Comparison of ENCODE assay signal across 1 cellular context in genomic region chr1:11908139-11909021, GRCh38.
A peak's percentile ranks its signal among the peaks of the same experiment; 100 is the strongest.
TF ChIP-seq lines count a peak whose summit lies in the region.

No MANE protein-coding gene starts in this region.

TF ChIP-seq in K562, 482 proteins besides CTCF, POLR2A, EP300 and RAD21 (continued from another document and continues in another):
- TF ChIP-seq, protein P1, sequence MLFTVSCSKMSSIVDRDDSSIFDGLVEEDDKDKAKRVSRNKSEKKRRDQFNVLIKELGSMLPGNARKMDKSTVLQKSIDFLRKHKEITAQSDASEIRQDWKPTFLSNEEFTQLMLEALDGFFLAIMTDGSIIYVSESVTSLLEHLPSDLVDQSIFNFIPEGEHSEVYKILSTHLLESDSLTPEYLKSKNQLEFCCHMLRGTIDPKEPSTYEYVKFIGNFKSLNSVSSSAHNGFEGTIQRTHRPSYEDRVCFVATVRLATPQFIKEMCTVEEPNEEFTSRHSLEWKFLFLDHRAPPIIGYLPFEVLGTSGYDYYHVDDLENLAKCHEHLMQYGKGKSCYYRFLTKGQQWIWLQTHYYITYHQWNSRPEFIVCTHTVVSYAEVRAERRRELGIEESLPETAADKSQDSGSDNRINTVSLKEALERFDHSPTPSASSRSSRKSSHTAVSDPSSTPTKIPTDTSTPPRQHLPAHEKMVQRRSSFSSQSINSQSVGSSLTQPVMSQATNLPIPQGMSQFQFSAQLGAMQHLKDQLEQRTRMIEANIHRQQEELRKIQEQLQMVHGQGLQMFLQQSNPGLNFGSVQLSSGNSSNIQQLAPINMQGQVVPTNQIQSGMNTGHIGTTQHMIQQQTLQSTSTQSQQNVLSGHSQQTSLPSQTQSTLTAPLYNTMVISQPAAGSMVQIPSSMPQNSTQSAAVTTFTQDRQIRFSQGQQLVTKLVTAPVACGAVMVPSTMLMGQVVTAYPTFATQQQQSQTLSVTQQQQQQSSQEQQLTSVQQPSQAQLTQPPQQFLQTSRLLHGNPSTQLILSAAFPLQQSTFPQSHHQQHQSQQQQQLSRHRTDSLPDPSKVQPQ (CRISPR knock-in tag; IDR thresholded peaks at IDR 0.05; ENCODE audit: borderline replicate concordance): 0 out of 2 replicates have a peak, but pooled peaks have one; percentile 10
- TF ChIP-seq CBX3 (IDR thresholded peaks at IDR 0.05; ENCODE audit: borderline replicate concordance in 1 of 2, low read length in 2 of 2): peak in 1 of 2 experiments; percentile 97; a peak in 2 of 3 replicates
- no peak for TF ChIP-seq CCNT2 (IDR thresholded peaks at IDR 0.05; ENCODE audit: borderline replicate concordance, extremely low read depth, insufficient read length, low read depth, low read length)
- peak; percentile 83; the same call in 1 of the 2 replicates for TF ChIP-seq ZZZ3 (IDR thresholded peaks at IDR 0.05)
- peak; percentile 99 for TF ChIP-seq FOXO4 (CRISPR knock-in tag; IDR thresholded peaks at IDR 0.05)
- TF ChIP-seq ZNF431 (CRISPR knock-in tag; IDR thresholded peaks at IDR 0.05): peak; percentile 92
- no peak for TF ChIP-seq SAFB2 (IDR thresholded peaks at IDR 0.05; ENCODE audit: borderline replicate concordance, low read depth, low read length, severe bottlenecking)
- peak; percentile 57 for TF ChIP-seq EGR1 (conservative IDR thresholded peaks at IDR 0.05)
- TF ChIP-seq HDAC8 (tag; IDR thresholded peaks at IDR 0.05): 0 out of 2 replicates have a peak, but pooled peaks have one; percentile 9
- TF ChIP-seq ZNF274 (IDR thresholded peaks at IDR 0.05; ENCODE audit: borderline replicate concordance, low read depth, low read length): peak; percentile 77; the same call in 1 of the 2 replicates
- TF ChIP-seq RB1 (IDR thresholded peaks at IDR 0.05; ENCODE audit: low read depth): no peak; the same call in 1 of the 2 replicates
- peak; percentile 84 for TF ChIP-seq EHMT2 (IDR thresholded peaks at IDR 0.05)
- TF ChIP-seq, protein P2, sequence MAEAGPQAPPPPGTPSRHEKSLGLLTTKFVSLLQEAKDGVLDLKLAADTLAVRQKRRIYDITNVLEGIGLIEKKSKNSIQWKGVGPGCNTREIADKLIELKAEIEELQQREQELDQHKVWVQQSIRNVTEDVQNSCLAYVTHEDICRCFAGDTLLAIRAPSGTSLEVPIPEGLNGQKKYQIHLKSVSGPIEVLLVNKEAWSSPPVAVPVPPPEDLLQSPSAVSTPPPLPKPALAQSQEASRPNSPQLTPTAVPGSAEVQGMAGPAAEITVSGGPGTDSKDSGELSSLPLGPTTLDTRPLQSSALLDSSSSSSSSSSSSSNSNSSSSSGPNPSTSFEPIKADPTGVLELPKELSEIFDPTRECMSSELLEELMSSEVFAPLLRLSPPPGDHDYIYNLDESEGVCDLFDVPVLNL (CRISPR knock-in tag; IDR thresholded peaks at IDR 0.05; ENCODE audit: low read depth): no peak; the same call in none of the 2 replicates
- peak; percentile 84 to 89 for TF ChIP-seq TBL1XR1 (IDR thresholded peaks at IDR 0.05; ENCODE audit: low read length in 2 of 2)
- peak in 1 of 2 experiments; percentile 100; a peak in 2 of 4 replicates for TF ChIP-seq CSDE1 (IDR thresholded peaks at IDR 0.05)
- peak; percentile 100 for TF ChIP-seq ZBED1 (IDR thresholded peaks at IDR 0.05)
- peak; percentile 100 for TF ChIP-seq POLR2AphosphoS5 (IDR thresholded peaks at IDR 0.05; ENCODE audit: control insufficient read depth, insufficient read depth, low read depth, low read length)
- TF ChIP-seq SREBF1 (IDR thresholded peaks at IDR 0.05; ENCODE audit: borderline replicate concordance, low read depth, low read length): 0 out of 2 replicates have a peak, but pooled peaks have one; percentile 15
- peak; percentile 100 for TF ChIP-seq PHB (CRISPR knock-in tag; IDR thresholded peaks at IDR 0.05)
- TF ChIP-seq, protein P3, sequence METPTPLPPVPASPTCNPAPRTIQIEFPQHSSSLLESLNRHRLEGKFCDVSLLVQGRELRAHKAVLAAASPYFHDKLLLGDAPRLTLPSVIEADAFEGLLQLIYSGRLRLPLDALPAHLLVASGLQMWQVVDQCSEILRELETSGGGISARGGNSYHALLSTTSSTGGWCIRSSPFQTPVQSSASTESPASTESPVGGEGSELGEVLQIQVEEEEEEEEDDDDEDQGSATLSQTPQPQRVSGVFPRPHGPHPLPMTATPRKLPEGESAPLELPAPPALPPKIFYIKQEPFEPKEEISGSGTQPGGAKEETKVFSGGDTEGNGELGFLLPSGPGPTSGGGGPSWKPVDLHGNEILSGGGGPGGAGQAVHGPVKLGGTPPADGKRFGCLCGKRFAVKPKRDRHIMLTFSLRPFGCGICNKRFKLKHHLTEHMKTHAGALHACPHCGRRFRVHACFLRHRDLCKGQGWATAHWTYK (CRISPR knock-in tag; IDR thresholded peaks at IDR 0.05): peak; percentile 99
- TF ChIP-seq CEBPG (CRISPR knock-in tag; IDR thresholded peaks at IDR 0.05): peak; percentile 55
- TF ChIP-seq CEBPG (tag; conservative IDR thresholded peaks at IDR 0.05 in 1 of 2, IDR thresholded peaks at IDR 0.05 in 1 of 2): peak in 1 of 2 experiments; percentile 62; a peak in 2 of 4 replicates
- no peak for TF ChIP-seq POLR3G (IDR thresholded peaks at IDR 0.05; ENCODE audit: extremely low read depth, insufficient read length, insufficient replicate concordance)
- TF ChIP-seq ZNF311 (CRISPR knock-in tag; IDR thresholded peaks at IDR 0.05): peak; percentile 36; the same call in 1 of the 2 replicates
- peak; percentile 75 for TF ChIP-seq TAF7 (tag; IDR thresholded peaks at IDR 0.05)
- no peak for TF ChIP-seq HNRNPK (IDR thresholded peaks at IDR 0.05; ENCODE audit: low read depth, low read length, poor library complexity, severe bottlenecking)
- peak; percentile 100 for TF ChIP-seq RNF2 (IDR thresholded peaks at IDR 0.05)
- peak; percentile 55 for TF ChIP-seq CBFA2T3 (IDR thresholded peaks at IDR 0.05)
- peak; percentile 98 for TF ChIP-seq FOXP1 (CRISPR knock-in tag; IDR thresholded peaks at IDR 0.05)
- TF ChIP-seq NR2C2 (CRISPR knock-in tag; IDR thresholded peaks at IDR 0.05): peak; percentile 84
- TF ChIP-seq NR2C2 (tag; IDR thresholded peaks at IDR 0.05): peak; percentile 83
- no peak for TF ChIP-seq ZNF217 (CRISPR knock-in tag; IDR thresholded peaks at IDR 0.05)
- peak; percentile 91; the same call in 1 of the 2 replicates for TF ChIP-seq ZC3H11A (IDR thresholded peaks at IDR 0.05; ENCODE audit: low read depth, low read length)
- peak; percentile 94 for TF ChIP-seq ZNF197 (CRISPR knock-in tag; IDR thresholded peaks at IDR 0.05; ENCODE audit: low read depth)
- peak; percentile 90 for TF ChIP-seq ZNF174 (CRISPR knock-in tag; IDR thresholded peaks at IDR 0.05)
- peak; percentile 83 for TF ChIP-seq ZFP91 (CRISPR knock-in tag; IDR thresholded peaks at IDR 0.05)
- TF ChIP-seq PML (IDR thresholded peaks at IDR 0.05; ENCODE audit: low read length): peak; percentile 100
- peak; percentile 95 for TF ChIP-seq LCOR (CRISPR knock-in tag; IDR thresholded peaks at IDR 0.05)
- TF ChIP-seq NFRKB (IDR thresholded peaks at IDR 0.05; ENCODE audit: low read depth): peak; percentile 59
- TF ChIP-seq ZNF644 (tag; IDR thresholded peaks at IDR 0.05; ENCODE audit: low read depth): 0 out of 2 replicates have a peak, but pooled peaks have one; percentile 24
- TF ChIP-seq ZNF449 (CRISPR knock-in tag; IDR thresholded peaks at IDR 0.05): peak; percentile 74; the same call in 1 of the 2 replicates
- TF ChIP-seq EP400 (IDR thresholded peaks at IDR 0.05): peak; percentile 81
- TF ChIP-seq FOXA3 (CRISPR knock-in tag; conservative IDR thresholded peaks at IDR 0.05 in 1 of 2, IDR thresholded peaks at IDR 0.05 in 1 of 2): peak; percentile 78 to 90
- peak; percentile 66; the same call in 1 of the 2 replicates for TF ChIP-seq JUN (IDR thresholded peaks at IDR 0.05; ENCODE audit: borderline replicate concordance, low read depth, low read length)
- TF ChIP-seq JUN (CRISPR knock-in tag; IDR thresholded peaks at IDR 0.05; ENCODE audit: borderline replicate concordance): peak; percentile 99
- peak; percentile 54 for TF ChIP-seq BMI1 (IDR thresholded peaks at IDR 0.05; ENCODE audit: low read length)
- no peak for TF ChIP-seq HMGN3 (IDR thresholded peaks at IDR 0.05; ENCODE audit: borderline replicate concordance, extremely low read depth, insufficient read length, low read depth, low read length)
- TF ChIP-seq FOXK1 (CRISPR knock-in tag; IDR thresholded peaks at IDR 0.05; ENCODE audit: borderline replicate concordance): peak; percentile 99
- peak; percentile 78; the same call in 1 of the 2 replicates for TF ChIP-seq ZNF766 (CRISPR knock-in tag; conservative IDR thresholded peaks at IDR 0.05)
- peak; percentile 62 to 88; a peak in 2 of 4 replicates for TF ChIP-seq HDAC1 (IDR thresholded peaks at IDR 0.05)
- TF ChIP-seq IRF2 (CRISPR knock-in tag; IDR thresholded peaks at IDR 0.05): peak; percentile 82; the same call in 1 of the 2 replicates
- no peak for TF ChIP-seq RBBP5 (IDR thresholded peaks at IDR 0.05; ENCODE audit: borderline replicate concordance, insufficient read depth, low read length, poor library complexity, severe bottlenecking)
- peak; percentile 68; the same call in 1 of the 2 replicates for TF ChIP-seq BCOR (IDR thresholded peaks at IDR 0.05)
- peak; percentile 94 for TF ChIP-seq E2F1 (CRISPR knock-in tag; IDR thresholded peaks at IDR 0.05)
- TF ChIP-seq NCOA2 (IDR thresholded peaks at IDR 0.05; ENCODE audit: partially characterized antibody in 2 of 2): no peak
- TF ChIP-seq TSC22D4 (tag; IDR thresholded peaks at IDR 0.05): no peak
- peak; percentile 83 for TF ChIP-seq XRCC4 (IDR thresholded peaks at IDR 0.05; ENCODE audit: extremely low read depth, insufficient read depth, insufficient read length)
- TF ChIP-seq KHSRP (IDR thresholded peaks at IDR 0.05): peak; percentile 99
- TF ChIP-seq PRPF4 (IDR thresholded peaks at IDR 0.05; ENCODE audit: insufficient read depth, low read depth, low read length, poor library complexity, severe bottlenecking): no peak
- TF ChIP-seq, protein P4, sequence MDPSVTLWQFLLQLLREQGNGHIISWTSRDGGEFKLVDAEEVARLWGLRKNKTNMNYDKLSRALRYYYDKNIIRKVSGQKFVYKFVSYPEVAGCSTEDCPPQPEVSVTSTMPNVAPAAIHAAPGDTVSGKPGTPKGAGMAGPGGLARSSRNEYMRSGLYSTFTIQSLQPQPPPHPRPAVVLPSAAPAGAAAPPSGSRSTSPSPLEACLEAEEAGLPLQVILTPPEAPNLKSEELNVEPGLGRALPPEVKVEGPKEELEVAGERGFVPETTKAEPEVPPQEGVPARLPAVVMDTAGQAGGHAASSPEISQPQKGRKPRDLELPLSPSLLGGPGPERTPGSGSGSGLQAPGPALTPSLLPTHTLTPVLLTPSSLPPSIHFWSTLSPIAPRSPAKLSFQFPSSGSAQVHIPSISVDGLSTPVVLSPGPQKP (CRISPR knock-in tag; IDR thresholded peaks at IDR 0.05): no peak
- TF ChIP-seq TCF15 (CRISPR knock-in tag; IDR thresholded peaks at IDR 0.05): peak; percentile 66; the same call in 1 of the 2 replicates
- peak; percentile 92 for TF ChIP-seq GABPB2 (CRISPR knock-in tag; conservative IDR thresholded peaks at IDR 0.05)
